In the genomic region with DNA sequence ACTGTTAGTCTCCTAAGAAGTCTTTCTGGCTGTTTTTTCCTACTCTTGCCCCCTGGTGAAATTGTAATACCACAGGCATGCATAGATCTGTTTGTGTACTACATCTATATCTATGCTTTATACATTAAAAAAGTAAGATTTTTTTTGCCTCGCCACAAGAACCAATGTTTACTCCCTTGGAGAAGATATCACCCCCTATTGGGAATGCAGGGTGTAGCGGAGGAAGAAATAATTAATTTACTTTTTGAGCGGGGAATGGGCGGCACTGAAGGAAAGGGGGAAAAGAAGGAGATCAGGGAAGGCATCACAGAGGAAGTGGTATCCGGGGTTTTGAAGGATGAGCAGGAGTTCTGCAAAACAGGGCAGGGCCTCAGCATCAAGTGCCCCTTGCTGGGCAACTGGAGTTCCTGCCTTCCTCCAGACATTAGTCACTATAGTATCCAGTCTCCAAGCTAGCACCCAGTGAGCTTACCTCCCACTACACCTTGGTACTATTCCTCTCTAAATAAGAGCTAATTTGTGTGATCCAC, we compare ENCODE assay signal across 2 cellular contexts.
TF ChIP-seq lines count a peak whose summit lies in the region.

No MANE protein-coding gene starts in this region.

TF ChIP-seq in K562, 482 proteins besides CTCF, POLR2A, EP300 and RAD21 (continued from another document):
- TF ChIP-seq E2F5 (CRISPR knock-in tag; IDR thresholded peaks at IDR 0.05) = no peak

TF ChIP-seq in GM23338, 12 proteins besides CTCF, POLR2A, EP300 and RAD21 (continued from another document):
- TF ChIP-seq, protein P1, sequence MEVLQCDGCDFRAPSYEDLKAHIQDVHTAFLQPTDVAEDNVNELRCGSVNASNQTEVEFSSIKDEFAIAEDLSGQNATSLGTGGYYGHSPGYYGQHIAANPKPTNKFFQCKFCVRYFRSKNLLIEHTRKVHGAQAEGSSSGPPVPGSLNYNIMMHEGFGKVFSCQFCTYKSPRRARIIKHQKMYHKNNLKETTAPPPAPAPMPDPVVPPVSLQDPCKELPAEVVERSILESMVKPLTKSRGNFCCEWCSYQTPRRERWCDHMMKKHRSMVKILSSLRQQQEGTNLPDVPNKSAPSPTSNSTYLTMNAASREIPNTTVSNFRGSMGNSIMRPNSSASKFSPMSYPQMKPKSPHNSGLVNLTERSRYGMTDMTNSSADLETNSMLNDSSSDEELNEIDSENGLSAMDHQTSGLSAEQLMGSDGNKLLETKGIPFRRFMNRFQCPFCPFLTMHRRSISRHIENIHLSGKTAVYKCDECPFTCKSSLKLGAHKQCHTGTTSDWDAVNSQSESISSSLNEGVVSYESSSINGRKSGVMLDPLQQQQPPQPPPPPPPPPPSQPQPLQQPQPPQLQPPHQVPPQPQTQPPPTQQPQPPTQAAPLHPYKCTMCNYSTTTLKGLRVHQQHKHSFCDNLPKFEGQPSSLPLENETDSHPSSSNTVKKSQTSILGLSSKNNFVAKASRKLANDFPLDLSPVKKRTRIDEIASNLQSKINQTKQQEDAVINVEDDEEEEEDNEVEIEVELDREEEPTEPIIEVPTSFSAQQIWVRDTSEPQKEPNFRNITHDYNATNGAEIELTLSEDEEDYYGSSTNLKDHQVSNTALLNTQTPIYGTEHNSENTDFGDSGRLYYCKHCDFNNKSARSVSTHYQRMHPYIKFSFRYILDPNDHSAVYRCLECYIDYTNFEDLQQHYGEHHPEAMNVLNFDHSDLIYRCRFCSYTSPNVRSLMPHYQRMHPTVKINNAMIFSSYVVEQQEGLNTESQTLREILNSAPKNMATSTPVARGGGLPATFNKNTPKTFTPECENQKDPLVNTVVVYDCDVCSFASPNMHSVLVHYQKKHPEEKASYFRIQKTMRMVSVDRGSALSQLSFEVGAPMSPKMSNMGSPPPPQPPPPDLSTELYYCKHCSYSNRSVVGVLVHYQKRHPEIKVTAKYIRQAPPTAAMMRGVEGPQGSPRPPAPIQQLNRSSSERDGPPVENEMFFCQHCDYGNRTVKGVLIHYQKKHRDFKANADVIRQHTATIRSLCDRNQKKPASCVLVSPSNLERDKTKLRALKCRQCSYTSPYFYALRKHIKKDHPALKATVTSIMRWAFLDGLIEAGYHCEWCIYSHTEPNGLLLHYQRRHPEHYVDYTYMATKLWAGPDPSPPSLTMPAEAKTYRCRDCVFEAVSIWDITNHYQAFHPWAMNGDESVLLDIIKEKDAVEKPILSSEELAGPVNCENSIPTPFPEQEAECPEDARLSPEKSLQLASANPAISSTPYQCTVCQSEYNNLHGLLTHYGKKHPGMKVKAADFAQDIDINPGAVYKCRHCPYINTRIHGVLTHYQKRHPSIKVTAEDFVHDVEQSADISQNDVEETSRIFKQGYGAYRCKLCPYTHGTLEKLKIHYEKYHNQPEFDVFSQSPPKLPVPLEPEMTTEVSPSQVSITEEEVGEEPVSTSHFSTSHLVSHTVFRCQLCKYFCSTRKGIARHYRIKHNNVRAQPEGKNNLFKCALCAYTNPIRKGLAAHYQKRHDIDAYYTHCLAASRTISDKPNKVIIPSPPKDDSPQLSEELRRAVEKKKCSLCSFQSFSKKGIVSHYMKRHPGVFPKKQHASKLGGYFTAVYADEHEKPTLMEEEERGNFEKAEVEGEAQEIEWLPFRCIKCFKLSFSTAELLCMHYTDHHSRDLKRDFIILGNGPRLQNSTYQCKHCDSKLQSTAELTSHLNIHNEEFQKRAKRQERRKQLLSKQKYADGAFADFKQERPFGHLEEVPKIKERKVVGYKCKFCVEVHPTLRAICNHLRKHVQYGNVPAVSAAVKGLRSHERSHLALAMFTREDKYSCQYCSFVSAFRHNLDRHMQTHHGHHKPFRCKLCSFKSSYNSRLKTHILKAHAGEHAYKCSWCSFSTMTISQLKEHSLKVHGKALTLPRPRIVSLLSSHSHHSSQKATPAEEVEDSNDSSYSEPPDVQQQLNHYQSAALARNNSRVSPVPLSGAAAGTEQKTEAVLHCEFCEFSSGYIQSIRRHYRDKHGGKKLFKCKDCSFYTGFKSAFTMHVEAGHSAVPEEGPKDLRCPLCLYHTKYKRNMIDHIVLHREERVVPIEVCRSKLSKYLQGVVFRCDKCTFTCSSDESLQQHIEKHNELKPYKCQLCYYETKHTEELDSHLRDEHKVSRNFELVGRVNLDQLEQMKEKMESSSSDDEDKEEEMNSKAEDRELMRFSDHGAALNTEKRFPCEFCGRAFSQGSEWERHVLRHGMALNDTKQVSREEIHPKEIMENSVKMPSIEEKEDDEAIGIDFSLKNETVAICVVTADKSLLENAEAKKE (CRISPR knock-in tag; IDR thresholded peaks at IDR 0.05) = no peak
TF ChIP-seq in GM23338: peak in this region for 0.
